23 cellular contexts compared by ENCODE assay signal in the genomic region with DNA sequence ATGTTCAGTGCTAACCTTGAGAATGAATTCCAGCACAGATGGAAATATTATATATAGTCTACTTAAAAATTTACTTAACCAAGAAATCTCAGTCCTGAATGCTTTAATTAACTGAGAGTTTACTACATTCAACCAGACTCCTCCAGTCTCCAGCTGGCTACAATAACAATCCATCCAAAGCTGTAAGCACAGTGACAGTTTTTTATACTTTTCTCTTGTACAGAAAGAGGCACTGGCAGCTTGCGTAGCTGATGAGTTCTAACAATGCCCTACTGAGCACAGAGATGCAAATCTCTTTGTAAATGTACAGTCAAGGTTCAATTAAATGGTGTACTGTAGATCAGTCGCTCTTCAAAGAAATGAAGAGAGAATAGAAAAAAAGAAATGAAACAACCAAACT.
"Had no signal": no experiment of that assay in that cellular context is flagged by ENCODE, and none has a peak within 500 bp of the region (broad histone marks: within the 10 kb centered on the region; RNA-seq: fewer than 3 reads in every experiment).

No MANE protein-coding gene starts in this region.

- H3K27me3 ChIP-seq: brain microvascular endothelial cell, neutrophil, sigmoid colon, thyroid gland had no signal

- H3K4me1 ChIP-seq: thyroid gland had no signal

- H3K4me3 ChIP-seq: coronary artery, sigmoid colon, thyroid gland had no signal

- H3K27ac ChIP-seq: brain microvascular endothelial cell, coronary artery, neutrophil, thyroid gland had no signal

- ATAC-seq: activated CD4-positive, CD25-positive, alpha-beta regulatory T cell treated with anti-CD3 and anti-CD28 coated beads, Interleukin-2, amount 50 U/mL, for 24 hours; activated CD8-positive, alpha-beta T cell treated with anti-CD3 and anti-CD28 coated beads, Interleukin-2, amount 10 ng/mL, durations not matched to agents 7 days and 5 days; left lobe of liver; naive thymus-derived CD4-positive, alpha-beta T cell; SK-N-SH treated with all-trans-retinoic acid at 6 μM for 48 hours had no signal

- FAIRE-seq: endometrium had no signal

- DNase-seq: activated CD4-positive, alpha-beta T cell treated with anti-CD3 and anti-CD28 coated beads, Interleukin-2, amount 10 ng/mL, durations not matched to agents 7 days and 5 days; activated CD8-positive, alpha-beta T cell treated with anti-CD3 and anti-CD28 coated beads, Interleukin-2, amount 10 ng/mL, durations not matched to agents 7 days and 5 days; activated naive CD4-positive, alpha-beta T cell treated with Interleukin-2 at 50 U/mL for 16 hours; activated naive CD8-positive, alpha-beta T cell treated with anti-CD3 and anti-CD28 coated beads, Interleukin-2, amount 10 ng/mL, durations not matched to agents 7 days and 5 days; activated T-cell treated with anti-CD3 and anti-CD28 coated beads, Interleukin-2, amount 50 U/mL, for 24 hours; brain microvascular endothelial cell; erythroblast; glutamatergic neuron; hypothalamus; kidney; naive thymus-derived CD4-positive, alpha-beta T cell; posterior cingulate gyrus; sigmoid colon; stimulated activated CD4-positive, alpha-beta T cell treated with anti-CD3 and anti-CD28 coated beads, Interleukin-4, amount 100 ng/mL, for 4 hours; stimulated activated naive B cell treated with anti-CD40 and anti-IgM and Interleukin-4, amounts not matched to agents 10 μg/mL and 1 μg/mL and 100 μg/mL, for 72 hours; T-helper 1 cell; thyroid gland had no signal

- H3K9me3 ChIP-seq: neutrophil, sigmoid colon, thyroid gland had no signal
